13 cellular contexts compared by ENCODE assay signal in genomic region chr10:48811461-48811860, GRCh38.
"Had no signal": no experiment of that assay in that cellular context is flagged by ENCODE, and none has a peak within 500 bp of the region (broad histone marks: within the 10 kb centered on the region; RNA-seq: fewer than 3 reads in every experiment).

No MANE protein-coding gene starts in this region.

- H3K4me3 Mint-ChIP-seq: activated naive CD4-positive, alpha-beta T cell treated with anti-CD3 and anti-CD28 coated beads, Interleukin-2, amount 10 ng/mL, durations not matched to agents 7 days and 5 days; brain; nephron progenitor cell had no signal

- H3K9me3 Mint-ChIP-seq: activated naive CD4-positive, alpha-beta T cell treated with anti-CD3 and anti-CD28 coated beads, Interleukin-2, amount 10 ng/mL, durations not matched to agents 7 days and 5 days; brain; nephron progenitor cell had no signal

- ATAC-seq: sciatic nerve had no signal

- H3K36me3 ChIP-seq: transverse colon had no signal

- H3K36me3 Mint-ChIP-seq: brain had no signal

- H3K27ac ChIP-seq: spleen, transverse colon had no signal

- H3K4me1 ChIP-seq: transverse colon had no signal

- H3K4me3 ChIP-seq: spleen, transverse colon had no signal

- H3K27me3 ChIP-seq: spleen, transverse colon had no signal

- DNase-seq: activated CD4-positive, alpha-beta T cell treated with anti-CD3 and anti-CD28 coated beads for 48 hours; activated naive CD4-positive, alpha-beta T cell treated with anti-CD3 and anti-CD28 coated beads, Interleukin-2, amount 10 ng/mL, durations not matched to agents 7 days and 5 days; dermis blood vessel endothelial cell; glutamatergic neuron; mesendoderm; nephron progenitor cell; spleen; stimulated activated CD4-positive, alpha-beta T cell treated with anti-CD3 and anti-CD28 coated beads, Interleukin-1b, Interleukin-23, amount 100 ng/mL, for 48 hours; stimulated activated naive CD4-positive, alpha-beta T cell; substantia nigra; transverse colon had no signal

- H3K9me3 ChIP-seq: spleen, transverse colon had no signal

- H3K27ac Mint-ChIP-seq: activated naive CD4-positive, alpha-beta T cell treated with anti-CD3 and anti-CD28 coated beads, Interleukin-2, amount 10 ng/mL, durations not matched to agents 7 days and 5 days; brain; nephron progenitor cell had no signal
